In genomic region chr3:5811051-5811450, GRCh38 we compare ENCODE assay signal across 1 cellular context.
TF ChIP-seq lines count a peak whose summit lies in the region.

No MANE protein-coding gene starts in this region.

TF ChIP-seq in WTC11, 78 proteins besides CTCF, POLR2A, EP300 and RAD21 (continued from another document):
- TF ChIP-seq, protein P1, sequence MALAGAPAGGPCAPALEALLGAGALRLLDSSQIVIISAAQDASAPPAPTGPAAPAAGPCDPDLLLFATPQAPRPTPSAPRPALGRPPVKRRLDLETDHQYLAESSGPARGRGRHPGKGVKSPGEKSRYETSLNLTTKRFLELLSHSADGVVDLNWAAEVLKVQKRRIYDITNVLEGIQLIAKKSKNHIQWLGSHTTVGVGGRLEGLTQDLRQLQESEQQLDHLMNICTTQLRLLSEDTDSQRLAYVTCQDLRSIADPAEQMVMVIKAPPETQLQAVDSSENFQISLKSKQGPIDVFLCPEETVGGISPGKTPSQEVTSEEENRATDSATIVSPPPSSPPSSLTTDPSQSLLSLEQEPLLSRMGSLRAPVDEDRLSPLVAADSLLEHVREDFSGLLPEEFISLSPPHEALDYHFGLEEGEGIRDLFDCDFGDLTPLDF (CRISPR knock-in tag; IDR thresholded peaks at IDR 0.05) = no peak
- no peak for TF ChIP-seq KAT7 (CRISPR knock-in tag; IDR thresholded peaks at IDR 0.05; ENCODE audit: borderline replicate concordance)
- TF ChIP-seq ZNF138 (CRISPR knock-in tag; conservative IDR thresholded peaks at IDR 0.05) = no peak
- TF ChIP-seq, protein P2, sequence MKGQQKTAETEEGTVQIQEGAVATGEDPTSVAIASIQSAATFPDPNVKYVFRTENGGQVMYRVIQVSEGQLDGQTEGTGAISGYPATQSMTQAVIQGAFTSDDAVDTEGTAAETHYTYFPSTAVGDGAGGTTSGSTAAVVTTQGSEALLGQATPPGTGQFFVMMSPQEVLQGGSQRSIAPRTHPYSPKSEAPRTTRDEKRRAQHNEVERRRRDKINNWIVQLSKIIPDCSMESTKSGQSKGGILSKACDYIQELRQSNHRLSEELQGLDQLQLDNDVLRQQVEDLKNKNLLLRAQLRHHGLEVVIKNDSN (CRISPR knock-in tag; IDR thresholded peaks at IDR 0.05) = no peak
- TF ChIP-seq MLX (CRISPR knock-in tag; IDR thresholded peaks at IDR 0.05) = no peak
- no peak for TF ChIP-seq STAT6 (CRISPR knock-in tag; conservative IDR thresholded peaks at IDR 0.05; ENCODE audit: low read depth)
- TF ChIP-seq ZNF121 (CRISPR knock-in tag; IDR thresholded peaks at IDR 0.05) = no peak
- no peak for TF ChIP-seq ZNF263 (CRISPR knock-in tag; IDR thresholded peaks at IDR 0.05; ENCODE audit: low read depth)
- no peak for TF ChIP-seq JUN (CRISPR knock-in tag; IDR thresholded peaks at IDR 0.05)
- no peak for TF ChIP-seq NFATC4 (CRISPR knock-in tag; IDR thresholded peaks at IDR 0.05)
- TF ChIP-seq HMGA2 (CRISPR knock-in tag; IDR thresholded peaks at IDR 0.05) = no peak
